Comparison of ENCODE assay signal across 18 cellular contexts in genomic region chrX:118272237-118272636, GRCh38.
A peak's percentile ranks its signal among the peaks of the same experiment; 100 is the strongest.
DNase-seq lines count a peak whose midpoint lies in the region; ATAC-seq, FAIRE-seq and TF ChIP-seq lines count a peak whose summit lies in the region.
"Had no signal": no experiment of that assay in that cellular context is flagged by ENCODE, and none has a peak within 500 bp of the region (broad histone marks: within the 10 kb centered on the region; RNA-seq: fewer than 3 reads in every experiment).

No MANE protein-coding gene starts in this region.

- H3K4me1 ChIP-seq in RWPE2 (ENCODE audit: insufficient read depth, poor library complexity, severe bottlenecking) (peaks cover 3% of the 10 kb centered on the region), endodermal cell (ENCODE audit: control insufficient read depth, insufficient read depth, low read length) (peaks cover 4% of the 10 kb centered on the region), pancreas (no peaks in the 10 kb centered on the region)
- H3K4me1 ChIP-seq: gastroesophageal sphincter, lower lobe of right lung had no signal

- intact Hi-C loops in pancreas (cut with DNase I): no loop called here

- FAIRE-seq in pancreas (lab: Jason Lieb, UNC): peak; percentile 92

- no peak overlapping the region for H3K27ac Mint-ChIP-seq in endodermal cell
- H3K27ac Mint-ChIP-seq: natural killer cell had no signal

- H3K27me3 ChIP-seq in RWPE2 (ENCODE audit: insufficient read depth, poor library complexity, severe bottlenecking): no peaks in the 10 kb centered on the region
- no peaks in the 10 kb centered on the region for H3K27me3 ChIP-seq in endodermal cell (ENCODE audit: control insufficient read depth, insufficient read depth, low read length, poor library complexity, severe bottlenecking)
- peaks cover 0 to 9% (median 0%) of the 10 kb centered on the region in 4 donors for H3K27me3 ChIP-seq in pancreas
- H3K27me3 ChIP-seq: gastroesophageal sphincter had no signal

- H3K4me3 Mint-ChIP-seq in endodermal cell: no peak overlapping the region
- H3K4me3 Mint-ChIP-seq: natural killer cell had no signal

- peaks cover 49% of the 10 kb centered on the region for H3K9me3 Mint-ChIP-seq in endodermal cell
- H3K9me3 Mint-ChIP-seq: natural killer cell had no signal

- TF ChIP-seq CTCF in RWPE2 (IDR thresholded peaks at IDR 0.05; ENCODE audit: poor library complexity, severe bottlenecking): no peak
- no peak for TF ChIP-seq CTCF in endodermal cell (conservative IDR thresholded peaks at IDR 0.05)
- TF ChIP-seq CTCF in pancreas (IDR thresholded peaks at IDR 0.05): no peak

- ATAC-seq in RWPE2 (ENCODE audit: low read depth) (peak; percentile 73; the same call in 2 of the 3 replicates), pancreas (no peak)
- ATAC-seq: activated CD4-positive, CD25-positive, alpha-beta regulatory T cell treated with anti-CD3 and anti-CD28 coated beads, Interleukin-2, amount 50 U/mL, for 24 hours; gastroesophageal sphincter; lower lobe of right lung; natural killer cell; Panc1 had no signal

- peak overlapping the region; percentile 30 for H3K9ac ChIP-seq in endodermal cell (ENCODE audit: extremely low read depth, low read length, poor library complexity, severe bottlenecking)

- H3K36me3 ChIP-seq in RWPE2 (ENCODE audit: low read depth): no peaks in the 10 kb centered on the region
- H3K36me3 ChIP-seq in endodermal cell (ENCODE audit: control insufficient read depth, insufficient read depth, low read length): no peaks in the 10 kb centered on the region
- H3K36me3 ChIP-seq in pancreas: no peaks in the 10 kb centered on the region
- H3K36me3 ChIP-seq: gastroesophageal sphincter, lower lobe of right lung had no signal

- H3K4me3 ChIP-seq in RWPE2 (ENCODE audit: severe bottlenecking): no peak overlapping the region
- H3K4me3 ChIP-seq in endodermal cell (ENCODE audit: low read length): no peak overlapping the region
- H3K4me3 ChIP-seq in pancreas: no peak overlapping the region
- H3K4me3 ChIP-seq: gastroesophageal sphincter, lower lobe of right lung had no signal

- no peaks in the 10 kb centered on the region for H3K27me3 Mint-ChIP-seq in endodermal cell (ENCODE audit: insufficient read depth)
- H3K27me3 Mint-ChIP-seq: brain had no signal

- in situ Hi-C loops in G401 (cut with HindIII; ENCODE audit: low sequenced_read_pairs): no loop called here

- H3K9me3 ChIP-seq in RWPE2 (ENCODE audit: severe bottlenecking) (no peaks in the 10 kb centered on the region), endodermal cell (ENCODE audit: control insufficient read depth, low read length) (peaks cover 5% of the 10 kb centered on the region), pancreas (no peaks in the 10 kb centered on the region)
- H3K9me3 ChIP-seq: gastroesophageal sphincter, lower lobe of right lung had no signal

- DNase-seq in H4 (ENCODE audit: low spot score): peak; percentile 14
- DNase-seq in RWPE2 (ENCODE audit: low spot score): no peak
- DNase-seq in endodermal cell: no peak
- DNase-seq in pancreas: no peak
- DNase-seq in NCI-H2107 treated with DMSO at 0.1 percent for 48 hours (lab: John Stamatoyannopoulos, UW; ENCODE audit: unreplicated experiment): no peak
- no peak for DNase-seq in G401 (ENCODE audit: low spot score)
- DNase-seq in NCI-H345 (lab: John Stamatoyannopoulos, UW): no peak
- DNase-seq: C1 segment of cervical spinal cord; GOT3; lower lobe of right lung; natural killer cell; NCI-H187; stimulated activated CD4-positive, alpha-beta T cell treated with anti-CD3 and anti-CD28 coated beads, Interleukin-15, amount 100 ng/mL, for 24 hours; substantia nigra had no signal

- H3K36me3 Mint-ChIP-seq in endodermal cell (ENCODE audit: low read depth): no peaks in the 10 kb centered on the region
- H3K36me3 Mint-ChIP-seq: brain, natural killer cell had no signal

- no peaks in the 10 kb centered on the region for H3K4me1 Mint-ChIP-seq in endodermal cell
- H3K4me1 Mint-ChIP-seq: natural killer cell had no signal

- H3K27ac ChIP-seq in RWPE2 (ENCODE audit: poor library complexity, severe bottlenecking): no peak overlapping the region
- no peak overlapping the region for H3K27ac ChIP-seq in endodermal cell (ENCODE audit: low read depth, low read length)
- no peak overlapping the region for H3K27ac ChIP-seq in pancreas
- H3K27ac ChIP-seq: gastroesophageal sphincter, lower lobe of right lung had no signal
